Comparison of ENCODE assay signal across 10 cellular contexts in genomic region chr3:183583331-183584245, GRCh38. TPM values are rescaled to one million over a fixed set of nuclear protein-coding genes. Genes with fewer than 3 reads are reported as not detected.
DNase-seq lines count a peak whose midpoint lies in the region; ATAC-seq and TF ChIP-seq lines count a peak whose summit lies in the region.
"Had no signal": no experiment of that assay in that cellular context is flagged by ENCODE, and none has a peak within 500 bp of the region (broad histone marks: within the 10 kb centered on the region; RNA-seq: fewer than 3 reads in every experiment).

No MANE protein-coding gene starts in this region.

- H3K27me3 ChIP-seq in NT2/D1 (ENCODE audit: insufficient read depth, insufficient read length) = no peaks in the 10 kb centered on the region
- no peaks in the 10 kb centered on the region for H3K27me3 ChIP-seq in endodermal cell (ENCODE audit: control insufficient read depth, insufficient read depth, low read length, poor library complexity, severe bottlenecking)
- H3K27me3 ChIP-seq in muscle layer of colon (ENCODE audit: control insufficient read depth in 1 of 2, insufficient read depth in 2 of 2, low read length in 2 of 2) = no peaks in the 10 kb centered on the region

- H3K36me3 ChIP-seq in NT2/D1 (ENCODE audit: insufficient read depth, insufficient read length, low read length) = no peaks in the 10 kb centered on the region
- no peaks in the 10 kb centered on the region for H3K36me3 ChIP-seq in endodermal cell (ENCODE audit: control insufficient read depth, insufficient read depth, low read length)
- H3K36me3 ChIP-seq in muscle layer of colon (ENCODE audit: insufficient read depth, low read length) = no peaks in the 10 kb centered on the region

- DNase-seq in NT2/D1 (ENCODE audit: low read depth, low spot score) (no peak), endodermal cell (peak; percentile 66), superior temporal gyrus (ENCODE audit: extremely low spot score) (peak; percentile 21), NCI-H446 (lab: John Stamatoyannopoulos, UW) (no peak)
- DNase-seq: NCI-H2029 treated with DMSO at 0.1 percent for 48 hours, T-helper 2 cell had no signal

- TF ChIP-seq CTCF in endodermal cell (conservative IDR thresholded peaks at IDR 0.05) = no peak

- ATAC-seq in HG02798 (IDR thresholded peaks at IDR 0.05; ENCODE audit: poor library complexity, unreplicated experiment) = no peak
- ATAC-seq in GM18511 (IDR thresholded peaks at IDR 0.05; ENCODE audit: unreplicated experiment) = no peak

- H3K9me3 ChIP-seq in NT2/D1 (ENCODE audit: insufficient read depth, low read length) (no peaks in the 10 kb centered on the region), endodermal cell (ENCODE audit: control insufficient read depth, low read length) (no peaks in the 10 kb centered on the region), muscle layer of colon (ENCODE audit: low read length) (no peaks in the 10 kb centered on the region)

- H3K9ac ChIP-seq in NT2/D1 (ENCODE audit: insufficient read length, low read depth) = peak overlapping the region; percentile 15
- no peak overlapping the region for H3K9ac ChIP-seq in endodermal cell (ENCODE audit: extremely low read depth, low read length, poor library complexity, severe bottlenecking)
- H3K9ac ChIP-seq in muscle layer of colon (ENCODE audit: low read length) = no peak overlapping the region

- 74 to 91% methylated on average over 2 to 4 of the region's 5 CpGs for WGBS in endodermal cell (ENCODE audit: insufficient coverage in 1 of 2, insufficient read length in 1 of 2), 2 experiments

- peak overlapping the region; percentile 90 for H3K27ac Mint-ChIP-seq in endodermal cell

- H3K36me3 Mint-ChIP-seq in endodermal cell (ENCODE audit: low read depth) = no peaks in the 10 kb centered on the region

- H3K4me3 ChIP-seq in NT2/D1 (ENCODE audit: insufficient read length, low read depth) = no peak overlapping the region
- peak overlapping the region; percentile 17 for H3K4me3 ChIP-seq in endodermal cell (ENCODE audit: low read length)
- no peak overlapping the region for H3K4me3 ChIP-seq in muscle layer of colon (ENCODE audit: low read depth in 1 of 2, low read length in 2 of 2)
- H3K4me3 ChIP-seq: skin epidermis had no signal

- H3K9me3 Mint-ChIP-seq in endodermal cell = no peaks in the 10 kb centered on the region

- peak overlapping the region; percentile 6 for H3K4me3 Mint-ChIP-seq in endodermal cell

- peaks cover 42% of the 10 kb centered on the region for H3K4me1 Mint-ChIP-seq in endodermal cell

- H3K4me1 ChIP-seq in NT2/D1 (ENCODE audit: insufficient read depth, insufficient read length) = peaks cover 13% of the 10 kb centered on the region
- H3K4me1 ChIP-seq in endodermal cell (ENCODE audit: control insufficient read depth, insufficient read depth, low read length) = peaks cover 26% of the 10 kb centered on the region
- peaks cover 23% of the 10 kb centered on the region for H3K4me1 ChIP-seq in muscle layer of colon (ENCODE audit: insufficient read depth, low read length)

- peaks cover 1% of the 10 kb centered on the region for H3K27me3 Mint-ChIP-seq in endodermal cell (ENCODE audit: insufficient read depth)

- H3K27ac ChIP-seq in endodermal cell (ENCODE audit: low read depth, low read length) (peak overlapping the region; percentile 80), muscle layer of colon (ENCODE audit: low read depth, low read length) (peak overlapping the region; percentile 69)

RNA-seq across cellular contexts. Expression of gene KLHL6, which starts 28.1 kb away (rescaled TPM):
- total RNA-seq in endodermal cell = under 1 TPM; 0.33 to 0.40 TPM
- polyA plus RNA-seq in endodermal cell (2013, experiment 1 of 2) = 0.36 TPM
- polyA plus RNA-seq in endodermal cell (2013, experiment 2 of 2) = 0.58 TPM

RNA-seq across cellular contexts. Expression of gene KLHL24, which starts 51.8 kb away (rescaled TPM):
- 10 to 100 TPM; 29.9 to 39.9 TPM for total RNA-seq in endodermal cell
- 38.5 TPM for polyA plus RNA-seq in endodermal cell (2013, experiment 1 of 2)
- 33.0 TPM for polyA plus RNA-seq in endodermal cell (2013, experiment 2 of 2)

Comparison
In these comparisons a context has a peak if more than half of its experiments do, and no peak if none do; other contexts are left out.
1. DNase-seq: peak in endodermal cell (single experiment) and superior temporal gyrus (single experiment); none in NT2/D1 (single experiment) and NCI-H446 (0 of 2).